ENCODE assay signal across 8 cellular contexts in genomic region chr5:139273322-139273571, GRCh38. TPM values are rescaled to one million over a fixed set of nuclear protein-coding genes. Genes with fewer than 3 reads are reported as not detected.
A peak's percentile ranks its signal among the peaks of the same experiment; 100 is the strongest.
DNase-seq lines count a peak whose midpoint lies in the region; ATAC-seq and TF ChIP-seq lines count a peak whose summit lies in the region.

No MANE protein-coding gene starts in this region.

- peaks cover 5% of the 10 kb centered on the region for H3K79me2 ChIP-seq in trophoblast cell (ENCODE audit: control insufficient read depth, insufficient read depth, low read length, poor library complexity)

- H4K91ac ChIP-seq in trophoblast cell (ENCODE audit: low read depth, low read length) = no peak overlapping the region

- H3K36me3 ChIP-seq in RWPE2 (ENCODE audit: low read depth) (peaks cover 38% of the 10 kb centered on the region), esophagus squamous epithelium (peaks cover 0 to 12% (median 0%) of the 10 kb centered on the region in 3 donors), trophoblast cell (ENCODE audit: control insufficient read depth in 1 of 2, insufficient read depth in 2 of 2, low read length in 2 of 2) (peaks cover 2 to 4% of the 10 kb centered on the region in 2 experiments)

- WGBS in esophagus squamous epithelium, 2 donors = 15% methylated on average over 2 of the region's 3 CpGs; no CpG with 5 or more reads in 1 of the 2 donors
- WGBS in trophoblast cell (ENCODE audit: extremely low coverage, insufficient coverage, insufficient read length) = no CpG with 5 or more reads among the region's 3 CpGs

- peaks cover 8% of the 10 kb centered on the region for H3K79me1 ChIP-seq in trophoblast cell (ENCODE audit: low read length)

- no peak overlapping the region for H3K18ac ChIP-seq in trophoblast cell (ENCODE audit: low read length)

- H2BK5ac ChIP-seq in trophoblast cell (ENCODE audit: low read depth, low read length, poor library complexity) = no peak overlapping the region

- no peak overlapping the region for H2AK5ac ChIP-seq in trophoblast cell (ENCODE audit: low read length)

- H3K4me3 ChIP-seq in RWPE2 (ENCODE audit: severe bottlenecking) (peak overlapping the region; percentile 65), esophagus squamous epithelium (peak overlapping the region; percentile 48 to 65 (median 60)), trophoblast cell (ENCODE audit: low read depth, low read length) (peak overlapping the region; percentile 74)

- no peak overlapping the region for H3K9ac ChIP-seq in trophoblast cell (ENCODE audit: low read length)

- H3K4me2 ChIP-seq in trophoblast cell (ENCODE audit: low read length) = peak overlapping the region; percentile 93

- peak; percentile 13 for ATAC-seq in GM21526 (IDR thresholded peaks at IDR 0.05; ENCODE audit: low FRiP score, unreplicated experiment)
- peak; percentile 13 for ATAC-seq in RWPE2 (ENCODE audit: low read depth)
- no peak for ATAC-seq in HG03521 (IDR thresholded peaks at IDR 0.05; ENCODE audit: unreplicated experiment)

- no peak overlapping the region for H3K14ac ChIP-seq in trophoblast cell (ENCODE audit: low read length)

- H3K4ac ChIP-seq in trophoblast cell (ENCODE audit: low read depth, low read length) = no peak overlapping the region

- H3K9me3 ChIP-seq in RWPE2 (ENCODE audit: severe bottlenecking) (no peaks in the 10 kb centered on the region), esophagus squamous epithelium (no peaks in the 10 kb centered on the region), trophoblast cell (ENCODE audit: insufficient read depth, low read depth, low read length) (no peaks in the 10 kb centered on the region)

- H3K4me1 ChIP-seq in RWPE2 (ENCODE audit: insufficient read depth, poor library complexity, severe bottlenecking) (peaks cover 37% of the 10 kb centered on the region), esophagus squamous epithelium (peaks cover 23 to 91% (median 49%) of the 10 kb centered on the region in 3 donors), trophoblast cell (ENCODE audit: control insufficient read depth in 1 of 2, insufficient read depth in 2 of 2, low read length in 2 of 2) (peaks cover 14 to 26% of the 10 kb centered on the region in 2 experiments)

- peak; percentile 1 for TF ChIP-seq CTCF in RWPE2 (IDR thresholded peaks at IDR 0.05; ENCODE audit: poor library complexity, severe bottlenecking)
- no peak for TF ChIP-seq CTCF in esophagus squamous epithelium (IDR thresholded peaks at IDR 0.05)

- H4K8ac ChIP-seq in trophoblast cell (ENCODE audit: low read depth, low read length) = no peak overlapping the region

- no peak for DNase-seq in RWPE2 (ENCODE audit: low spot score)
- DNase-seq in esophagus squamous epithelium (lab: John Stamatoyannopoulos, UW) = no peak
- no peak for DNase-seq in trophoblast cell
- no peak for DNase-seq in HK-2 (ENCODE audit: unreplicated experiment)
- no peak for DNase-seq in SIG-M5 treated with dmso at 0.1 percent for 504 hours (lab: John Stamatoyannopoulos, UW; ENCODE audit: unreplicated experiment)
- DNase-seq in NCI-H524 treated with DMSO at 0.1 percent for 48 hours (lab: John Stamatoyannopoulos, UW) = no peak

- intact Hi-C loops in esophagus squamous epithelium (cut with DNase I) = no loop called here

- peak overlapping the region; percentile 69 for H3K27ac ChIP-seq in RWPE2 (ENCODE audit: poor library complexity, severe bottlenecking)
- H3K27ac ChIP-seq in esophagus squamous epithelium = peak overlapping the region; percentile 68 to 92 (median 88)
- no peak overlapping the region for H3K27ac ChIP-seq in trophoblast cell (ENCODE audit: low read depth, low read length)

- H3K27me3 ChIP-seq in RWPE2 (ENCODE audit: insufficient read depth, poor library complexity, severe bottlenecking) = no peaks in the 10 kb centered on the region
- H3K27me3 ChIP-seq in esophagus squamous epithelium = no peaks in the 10 kb centered on the region
- H3K27me3 ChIP-seq in trophoblast cell (ENCODE audit: insufficient read depth, low read length) = no peaks in the 10 kb centered on the region

- H2BK12ac ChIP-seq in trophoblast cell (ENCODE audit: low read length) = no peak overlapping the region

- no peak overlapping the region for H2BK120ac ChIP-seq in trophoblast cell (ENCODE audit: insufficient read depth, low read length, poor library complexity)

- no peak overlapping the region for H2AFZ ChIP-seq in trophoblast cell (ENCODE audit: insufficient read depth, low read length, poor library complexity)

- TF ChIP-seq POLR2A in esophagus squamous epithelium (IDR thresholded peaks at IDR 0.05) = no peak

- H3K23ac ChIP-seq in trophoblast cell (ENCODE audit: low read length) = no peak overlapping the region

- H4K12ac ChIP-seq in trophoblast cell (ENCODE audit: low read depth, low read length) = no peak overlapping the region

RNA-seq across cellular contexts. Expression of gene MATR3, which starts 20.3 kb away (rescaled TPM):
- total RNA-seq in esophagus squamous epithelium = 100 to 1,000 TPM; 103 to 185 (median 147) TPM
- polyA plus RNA-seq in trophoblast cell (2013) = 164 and 185 TPM in 2 replicates
